Comparison of ENCODE assay signal across 8 cellular contexts in genomic region chr1:70410604-70411359, GRCh38. TPM values are rescaled to one million over a fixed set of nuclear protein-coding genes. Genes with fewer than 3 reads are reported as not detected.
DNase-seq lines count a peak whose midpoint lies in the region; ATAC-seq and TF ChIP-seq lines count a peak whose summit lies in the region.

TSS of gene CTH (plus strand) at chr1:70411268. CDS start at chr1:70411416, 148 bp downstream.

- peaks cover 7% of the 10 kb centered on the region for H3K27me3 Mint-ChIP-seq in T-helper 2 cell treated with Interferon-gamma antibody and Interleukin-4, amounts not matched to agents 5 μg/mL and 100 μg/mL, for 36 hours (ENCODE audit: low read depth)

- peak within 1 kb of the TSS; percentile 96 for H3K4me3 Mint-ChIP-seq in T-helper 2 cell treated with Interferon-gamma antibody and Interleukin-4, amounts not matched to agents 5 μg/mL and 100 μg/mL, for 36 hours

- H3K27ac Mint-ChIP-seq in T-helper 2 cell treated with Interferon-gamma antibody and Interleukin-4, amounts not matched to agents 5 μg/mL and 100 μg/mL, for 36 hours: peak within 1 kb of the TSS; percentile 96

- ATAC-seq in GM18498 (IDR thresholded peaks at IDR 0.05; ENCODE audit: unreplicated experiment) (peak; percentile 98), HG02938 (IDR thresholded peaks at IDR 0.05; ENCODE audit: unreplicated experiment) (peak; percentile 93), right cardiac atrium (peak; percentile 100)

- no peak for TF ChIP-seq CTCF in ascending aorta (IDR thresholded peaks at IDR 0.05)
- TF ChIP-seq CTCF in vagina (IDR thresholded peaks at IDR 0.05): no peak

- H3K36me3 ChIP-seq in ascending aorta (peaks cover 0 to 2% of the 10 kb centered on the region in 2 donors), vagina (no peaks in the 10 kb centered on the region)

- under 1% methylated on average over 48 of the region's 48 CpGs for WGBS in right cardiac atrium

- H3K4me1 Mint-ChIP-seq in T-helper 2 cell treated with Interferon-gamma antibody and Interleukin-4, amounts not matched to agents 5 μg/mL and 100 μg/mL, for 36 hours (ENCODE audit: low read depth): peaks cover 17% of the 10 kb centered on the region

- peak in 1 of 2 donors; percentile 65 for TF ChIP-seq POLR2A in vagina (IDR thresholded peaks at IDR 0.05)

- no peaks in the 10 kb centered on the region for H3K9me3 Mint-ChIP-seq in T-helper 2 cell treated with Interferon-gamma antibody and Interleukin-4, amounts not matched to agents 5 μg/mL and 100 μg/mL, for 36 hours

- peaks cover 0 to 7% of the 10 kb centered on the region in 2 donors for H3K4me1 ChIP-seq in ascending aorta
- no peaks in the 10 kb centered on the region for H3K4me1 ChIP-seq in right cardiac atrium (ENCODE audit: control insufficient read depth, insufficient read depth, low read length)
- peaks cover 21% of the 10 kb centered on the region for H3K4me1 ChIP-seq in vagina

- no peaks in the 10 kb centered on the region for H3K36me3 Mint-ChIP-seq in T-helper 2 cell treated with Interferon-gamma antibody and Interleukin-4, amounts not matched to agents 5 μg/mL and 100 μg/mL, for 36 hours (ENCODE audit: low read depth)

- DNase-seq in NCI-H187 (lab: John Stamatoyannopoulos, UW) (peak; percentile 89), ascending aorta (ENCODE audit: low spot score in 2 of 2) (peak; percentile 91 to 98), right cardiac atrium (peak; percentile 97 to 99 (median 98)), pulmonary artery endothelial cell (ENCODE audit: low read depth, low spot score) (peak; percentile 87), vagina (ENCODE audit: extremely low spot score in 2 of 2) (peak in 1 of 2 donors; percentile 99)
- DNase-seq in T-helper 2 cell treated with Interferon-gamma antibody and Interleukin-4, amounts not matched to agents 5 μg/mL and 100 μg/mL, for 36 hours (ENCODE audit: low spot score): peak; percentile 93

- H3K27ac ChIP-seq in ascending aorta (peak within 1 kb of the TSS; percentile 93 to 96), right cardiac atrium (ENCODE audit: low read length) (peak within 1 kb of the TSS; percentile 97), vagina (peak within 1 kb of the TSS; percentile 89)

- H3K4me3 ChIP-seq in ascending aorta: peak within 1 kb of the TSS; percentile 73 to 91
- H3K4me3 ChIP-seq in right cardiac atrium (ENCODE audit: low read length): peak within 1 kb of the TSS; percentile 74
- peak within 1 kb of the TSS; percentile 65 to 71 for H3K4me3 ChIP-seq in vagina

- H3K27me3 ChIP-seq in ascending aorta: no peaks in the 10 kb centered on the region
- H3K27me3 ChIP-seq in right cardiac atrium (ENCODE audit: control insufficient read depth, insufficient read depth): no peaks in the 10 kb centered on the region
- no peaks in the 10 kb centered on the region for H3K27me3 ChIP-seq in vagina

- H3K9me3 ChIP-seq in ascending aorta (no peaks in the 10 kb centered on the region), right cardiac atrium (ENCODE audit: control insufficient read depth, low read length) (no peaks in the 10 kb centered on the region), vagina (no peaks in the 10 kb centered on the region)

- intact Hi-C loops in ascending aorta (cut with DNase I): loop anchor here (1.0 to 5.0 kb wide), 4 partner anchors 56 to 671 kb away; partner anchors contain the start of genes ANKRD13C, LRRC40, SRSF11 and ZRANB2
- intact Hi-C loops in right cardiac atrium (cut with DNase I): no loop called here
- intact Hi-C loops in vagina (cut with DNase I): no loop called here

RNA-seq across cellular contexts. Expression of gene CTH, which starts in this region (rescaled TPM):
- total RNA-seq in ascending aorta: 4.3 TPM
- 1 to 10 TPM in 3 of 4 donors, under 1 TPM in 1; 0.94 to 2.1 (median 1.7) TPM for total RNA-seq in right cardiac atrium
- polyA plus RNA-seq in right cardiac atrium: 3.9 TPM
- 1.5 and 1.7 TPM in 2 replicates for total RNA-seq in pulmonary artery endothelial cell
- 4.2 TPM for total RNA-seq in vagina
